ENCODE assay signal across 1 cellular context in genomic region chr1:904271-904950, GRCh38.
TF ChIP-seq lines count a peak whose summit lies in the region.

No MANE protein-coding gene starts in this region.

TF ChIP-seq in K562, 482 proteins besides CTCF, POLR2A, EP300 and RAD21 (continued from another document and continues in another):
- TF ChIP-seq DEAF1 (CRISPR knock-in tag; IDR thresholded peaks at IDR 0.05) (peak; percentile 97), ESRRA (IDR thresholded peaks at IDR 0.05; ENCODE audit: borderline replicate concordance, low read depth) (0 out of 2 replicates have a peak, but pooled peaks have one; percentile 33), ARID2 (IDR thresholded peaks at IDR 0.05) (peak; percentile 57; the same call in 1 of the 2 replicates), ZBED1 (IDR thresholded peaks at IDR 0.05) (0 out of 2 replicates have a peak, but pooled peaks have one; percentile 25), PTBP1 (IDR thresholded peaks at IDR 0.05; ENCODE audit: low read depth, low read length) (no peak), ASH1L (IDR thresholded peaks at IDR 0.05; ENCODE audit: borderline replicate concordance, low read depth, partially characterized antibody) (no peak), ZSCAN29 (IDR thresholded peaks at IDR 0.05) (0 out of 2 replicates have a peak, but pooled peaks have one; percentile 28), SMARCB1 (IDR thresholded peaks at IDR 0.05; ENCODE audit: insufficient read length, low read depth) (no peak), CTBP1 (IDR thresholded peaks at IDR 0.05; ENCODE audit: borderline replicate concordance) (peak; percentile 96), POLR2H (tag; IDR thresholded peaks at IDR 0.05; ENCODE audit: low read depth) (no peak), BCOR (IDR thresholded peaks at IDR 0.05) (no peak), CLOCK (CRISPR knock-in tag; IDR thresholded peaks at IDR 0.05; ENCODE audit: borderline replicate concordance) (no peak), E2F6 (IDR thresholded peaks at IDR 0.05; ENCODE audit: borderline replicate concordance in 1 of 2, extremely low read depth in 1 of 2, insufficient read depth in 1 of 2, insufficient read length in 1 of 2, low read depth in 1 of 2, low read length in 1 of 2, poor library complexity in 1 of 2, severe bottlenecking in 1 of 2) (peak; percentile 95 to 99), NEUROD1 (IDR thresholded peaks at IDR 0.05; ENCODE audit: borderline replicate concordance, low read depth, low read length, partially characterized antibody) (peak; percentile 56), FOXP1 (CRISPR knock-in tag; IDR thresholded peaks at IDR 0.05) (peak; percentile 98), KDM4B (IDR thresholded peaks at IDR 0.05; ENCODE audit: borderline replicate concordance in 2 of 2, low read depth in 1 of 2) (0 out of 4 replicates have a peak, but pooled peaks of 1 of the 2 experiments have one; percentile 30), PURB (CRISPR knock-in tag; IDR thresholded peaks at IDR 0.05; ENCODE audit: low read depth) (no peak), ATF7 (IDR thresholded peaks at IDR 0.05) (peak; percentile 38; the same call in 1 of the 2 replicates), HMGN3 (IDR thresholded peaks at IDR 0.05; ENCODE audit: borderline replicate concordance, extremely low read depth, insufficient read length, low read depth, low read length) (peak; percentile 86), ILF3 (IDR thresholded peaks at IDR 0.05; ENCODE audit: borderline replicate concordance) (peak; percentile 72; the same call in 1 of the 2 replicates), DMBX1 (CRISPR knock-in tag; IDR thresholded peaks at IDR 0.05; ENCODE audit: borderline replicate concordance) (peak; percentile 55; the same call in 1 of the 2 replicates), RBM25 (IDR thresholded peaks at IDR 0.05; ENCODE audit: low read depth, low read length, severe bottlenecking) (peak; percentile 96), ZNF57 (CRISPR knock-in tag; IDR thresholded peaks at IDR 0.05) (no peak), MTA1 (IDR thresholded peaks at IDR 0.05; ENCODE audit: borderline replicate concordance) (no peak), ZKSCAN8 (CRISPR knock-in tag; IDR thresholded peaks at IDR 0.05) (no peak), IRF2 (CRISPR knock-in tag; IDR thresholded peaks at IDR 0.05) (peak; percentile 68; the same call in 1 of the 2 replicates), RBBP5 (IDR thresholded peaks at IDR 0.05; ENCODE audit: borderline replicate concordance, insufficient read depth, low read length, poor library complexity, severe bottlenecking) (peak; percentile 39), ZBTB8A (IDR thresholded peaks at IDR 0.05; ENCODE audit: partially characterized antibody) (no peak), E2F4 (CRISPR knock-in tag; IDR thresholded peaks at IDR 0.05; ENCODE audit: low read depth) (peak; percentile 73; the same call in 1 of the 2 replicates), ZNF584 (CRISPR knock-in tag; IDR thresholded peaks at IDR 0.05; ENCODE audit: low read depth) (no peak), NFE2L1 (tag; IDR thresholded peaks at IDR 0.05; ENCODE audit: borderline replicate concordance, low read depth) (no peak), BCL6 (CRISPR knock-in tag; IDR thresholded peaks at IDR 0.05) (no peak), MYBL2 (IDR thresholded peaks at IDR 0.05; ENCODE audit: low read depth) (no peak), MYBL2 (CRISPR knock-in tag; IDR thresholded peaks at IDR 0.05; ENCODE audit: borderline replicate concordance) (no peak), PKNOX1 (IDR thresholded peaks at IDR 0.05) (no peak), NELFE (IDR thresholded peaks at IDR 0.05; ENCODE audit: insufficient read depth, insufficient read length) (no peak), FOXA3 (CRISPR knock-in tag; conservative IDR thresholded peaks at IDR 0.05 in 1 of 2, IDR thresholded peaks at IDR 0.05 in 1 of 2) (peak in 1 of 2 experiments; percentile 86; a peak in 2 of 4 replicates), FOXM1 (IDR thresholded peaks at IDR 0.05; ENCODE audit: low read depth) (no peak), FOXM1 (CRISPR knock-in tag; IDR thresholded peaks at IDR 0.05; ENCODE audit: low read depth) (no peak; the same call in 1 of the 2 replicates), CBFA2T3 (IDR thresholded peaks at IDR 0.05) (no peak), ZNF766 (CRISPR knock-in tag; conservative IDR thresholded peaks at IDR 0.05) (no peak), ZNF263 (CRISPR knock-in tag; IDR thresholded peaks at IDR 0.05; ENCODE audit: borderline replicate concordance) (peak; percentile 86), ZBTB1 (CRISPR knock-in tag; IDR thresholded peaks at IDR 0.05; ENCODE audit: borderline replicate concordance, low read depth) (peak; percentile 90), ERF (CRISPR knock-in tag; IDR thresholded peaks at IDR 0.05) (0 out of 2 replicates have a peak, but pooled peaks have one; percentile 21), ZNF3 (CRISPR knock-in tag; IDR thresholded peaks at IDR 0.05) (no peak), CCAR2 (IDR thresholded peaks at IDR 0.05; ENCODE audit: low read depth, low read length) (no peak)
- TF ChIP-seq, protein P1, sequence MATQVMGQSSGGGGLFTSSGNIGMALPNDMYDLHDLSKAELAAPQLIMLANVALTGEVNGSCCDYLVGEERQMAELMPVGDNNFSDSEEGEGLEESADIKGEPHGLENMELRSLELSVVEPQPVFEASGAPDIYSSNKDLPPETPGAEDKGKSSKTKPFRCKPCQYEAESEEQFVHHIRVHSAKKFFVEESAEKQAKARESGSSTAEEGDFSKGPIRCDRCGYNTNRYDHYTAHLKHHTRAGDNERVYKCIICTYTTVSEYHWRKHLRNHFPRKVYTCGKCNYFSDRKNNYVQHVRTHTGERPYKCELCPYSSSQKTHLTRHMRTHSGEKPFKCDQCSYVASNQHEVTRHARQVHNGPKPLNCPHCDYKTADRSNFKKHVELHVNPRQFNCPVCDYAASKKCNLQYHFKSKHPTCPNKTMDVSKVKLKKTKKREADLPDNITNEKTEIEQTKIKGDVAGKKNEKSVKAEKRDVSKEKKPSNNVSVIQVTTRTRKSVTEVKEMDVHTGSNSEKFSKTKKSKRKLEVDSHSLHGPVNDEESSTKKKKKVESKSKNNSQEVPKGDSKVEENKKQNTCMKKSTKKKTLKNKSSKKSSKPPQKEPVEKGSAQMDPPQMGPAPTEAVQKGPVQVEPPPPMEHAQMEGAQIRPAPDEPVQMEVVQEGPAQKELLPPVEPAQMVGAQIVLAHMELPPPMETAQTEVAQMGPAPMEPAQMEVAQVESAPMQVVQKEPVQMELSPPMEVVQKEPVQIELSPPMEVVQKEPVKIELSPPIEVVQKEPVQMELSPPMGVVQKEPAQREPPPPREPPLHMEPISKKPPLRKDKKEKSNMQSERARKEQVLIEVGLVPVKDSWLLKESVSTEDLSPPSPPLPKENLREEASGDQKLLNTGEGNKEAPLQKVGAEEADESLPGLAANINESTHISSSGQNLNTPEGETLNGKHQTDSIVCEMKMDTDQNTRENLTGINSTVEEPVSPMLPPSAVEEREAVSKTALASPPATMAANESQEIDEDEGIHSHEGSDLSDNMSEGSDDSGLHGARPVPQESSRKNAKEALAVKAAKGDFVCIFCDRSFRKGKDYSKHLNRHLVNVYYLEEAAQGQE (CRISPR knock-in tag; IDR thresholded peaks at IDR 0.05; ENCODE audit: low read depth): no peak
- TF ChIP-seq, protein P2, sequence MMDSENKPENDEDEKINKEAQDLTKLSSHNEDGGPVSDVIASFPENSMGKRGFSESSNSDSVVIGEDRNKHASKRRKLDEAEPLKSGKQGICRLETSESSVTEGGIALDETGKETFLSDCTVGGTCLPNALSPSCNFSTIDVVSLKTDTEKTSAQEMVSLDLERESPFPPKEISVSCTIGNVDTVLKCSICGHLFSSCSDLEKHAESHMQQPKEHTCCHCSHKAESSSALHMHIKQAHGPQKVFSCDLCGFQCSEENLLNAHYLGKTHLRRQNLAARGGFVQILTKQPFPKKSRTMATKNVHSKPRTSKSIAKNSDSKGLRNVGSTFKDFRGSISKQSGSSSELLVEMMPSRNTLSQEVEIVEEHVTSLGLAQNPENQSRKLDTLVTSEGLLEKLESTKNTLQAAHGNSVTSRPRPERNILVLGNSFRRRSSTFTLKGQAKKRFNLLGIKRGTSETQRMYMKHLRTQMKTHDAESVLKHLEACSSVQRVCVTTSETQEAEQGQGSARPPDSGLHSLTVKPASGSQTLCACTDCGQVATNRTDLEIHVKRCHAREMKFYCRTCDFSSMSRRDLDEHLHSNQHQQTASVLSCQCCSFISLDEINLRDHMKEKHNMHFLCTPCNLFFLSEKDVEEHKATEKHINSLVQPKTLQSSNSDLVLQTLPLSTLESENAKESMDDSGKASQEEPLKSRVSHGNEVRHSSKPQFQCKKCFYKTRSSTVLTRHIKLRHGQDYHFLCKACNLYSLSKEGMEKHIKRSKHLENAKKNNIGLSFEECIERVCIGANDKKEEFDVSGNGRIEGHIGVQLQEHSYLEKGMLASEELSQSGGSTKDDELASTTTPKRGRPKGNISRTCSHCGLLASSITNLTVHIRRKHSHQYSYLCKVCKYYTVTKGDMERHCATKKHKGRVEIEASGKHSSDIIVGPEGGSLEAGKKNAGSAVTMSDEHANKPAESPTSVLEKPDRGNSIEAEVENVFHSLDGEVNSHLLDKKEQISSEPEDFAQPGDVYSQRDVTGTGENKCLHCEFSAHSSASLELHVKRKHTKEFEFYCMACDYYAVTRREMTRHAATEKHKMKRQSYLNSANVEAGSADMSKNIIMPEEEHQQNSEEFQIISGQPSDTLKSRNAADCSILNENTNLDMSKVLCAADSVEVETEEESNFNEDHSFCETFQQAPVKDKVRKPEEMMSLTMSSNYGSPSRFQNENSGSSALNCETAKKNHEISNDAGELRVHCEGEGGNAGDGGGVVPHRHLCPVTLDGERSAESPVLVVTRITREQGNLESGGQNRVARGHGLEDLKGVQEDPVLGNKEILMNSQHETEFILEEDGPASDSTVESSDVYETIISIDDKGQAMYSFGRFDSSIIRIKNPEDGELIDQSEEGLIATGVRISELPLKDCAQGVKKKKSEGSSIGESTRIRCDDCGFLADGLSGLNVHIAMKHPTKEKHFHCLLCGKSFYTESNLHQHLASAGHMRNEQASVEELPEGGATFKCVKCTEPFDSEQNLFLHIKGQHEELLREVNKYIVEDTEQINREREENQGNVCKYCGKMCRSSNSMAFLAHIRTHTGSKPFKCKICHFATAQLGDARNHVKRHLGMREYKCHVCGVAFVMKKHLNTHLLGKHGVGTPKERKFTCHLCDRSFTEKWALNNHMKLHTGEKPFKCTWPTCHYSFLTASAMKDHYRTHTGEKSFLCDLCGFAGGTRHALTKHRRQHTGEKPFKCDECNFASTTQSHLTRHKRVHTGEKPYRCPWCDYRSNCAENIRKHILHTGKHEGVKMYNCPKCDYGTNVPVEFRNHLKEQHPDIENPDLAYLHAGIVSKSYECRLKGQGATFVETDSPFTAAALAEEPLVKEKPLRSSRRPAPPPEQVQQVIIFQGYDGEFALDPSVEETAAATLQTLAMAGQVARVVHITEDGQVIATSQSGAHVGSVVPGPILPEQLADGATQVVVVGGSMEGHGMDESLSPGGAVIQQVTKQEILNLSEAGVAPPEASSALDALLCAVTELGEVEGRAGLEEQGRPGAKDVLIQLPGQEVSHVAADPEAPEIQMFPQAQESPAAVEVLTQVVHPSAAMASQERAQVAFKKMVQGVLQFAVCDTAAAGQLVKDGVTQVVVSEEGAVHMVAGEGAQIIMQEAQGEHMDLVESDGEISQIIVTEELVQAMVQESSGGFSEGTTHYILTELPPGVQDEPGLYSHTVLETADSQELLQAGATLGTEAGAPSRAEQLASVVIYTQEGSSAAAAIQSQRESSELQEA (IDR thresholded peaks at IDR 0.05; ENCODE audit: low read depth): no peak
